ENCODE assay signal across 1 cellular context in the genomic region with DNA sequence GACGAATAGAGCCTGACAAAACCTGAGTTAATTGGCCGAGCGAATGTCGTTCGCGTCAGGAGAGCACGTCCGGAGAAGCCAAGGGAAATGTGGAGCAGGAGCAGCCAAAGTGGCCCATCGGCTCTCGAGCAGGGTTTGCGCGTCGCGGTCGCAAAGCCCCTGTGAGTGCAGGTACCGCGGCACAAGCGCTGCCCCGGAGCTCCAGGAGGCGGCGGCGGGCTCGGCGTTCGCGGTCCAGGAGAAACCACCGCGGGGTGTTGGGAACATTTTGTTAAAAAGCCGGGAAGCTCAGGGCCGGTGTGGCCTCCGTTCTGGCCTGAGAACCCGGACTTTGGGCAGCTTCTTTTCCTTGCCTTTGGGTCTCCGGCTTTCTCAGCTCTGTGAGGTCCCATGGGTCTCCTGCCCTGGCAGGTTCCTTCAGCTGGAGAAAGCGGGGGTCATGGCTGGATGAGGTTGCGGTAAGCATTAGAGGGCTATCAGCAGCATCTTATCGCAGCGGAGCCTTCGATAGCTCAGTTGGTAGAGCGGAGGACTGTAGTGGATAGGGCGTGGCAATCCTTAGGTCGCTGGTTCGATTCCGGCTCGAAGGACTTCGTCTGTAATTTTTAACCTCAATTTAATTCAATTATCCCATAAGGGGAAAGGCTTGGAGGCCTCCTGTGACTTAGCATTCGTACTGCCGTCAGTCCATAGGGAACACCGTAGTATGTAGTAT.
TF ChIP-seq lines count a peak whose summit lies in the region.

No MANE protein-coding gene starts in this region.

TF ChIP-seq in SK-N-SH, 30 proteins besides CTCF, POLR2A, EP300 and RAD21 (continued from another document):
- TF ChIP-seq TAF1 (IDR thresholded peaks at IDR 0.05; ENCODE audit: borderline replicate concordance, low read depth, low read length) (peak; percentile 80; the same call in 1 of the 2 replicates), FOSL2 (IDR thresholded peaks at IDR 0.05; ENCODE audit: borderline replicate concordance, low read depth) (peak; percentile 90), FOXJ3 (CRISPR knock-in tag; IDR thresholded peaks at IDR 0.05) (peak; percentile 13), SIN3A (IDR thresholded peaks at IDR 0.05; ENCODE audit: borderline replicate concordance, low read depth, low read length) (peak; percentile 59; the same call in 1 of the 2 replicates), TCF12 (IDR thresholded peaks at IDR 0.05) (no peak), YY1 (IDR thresholded peaks at IDR 0.05; ENCODE audit: low read depth) (peak; percentile 15; the same call in 1 of the 2 replicates), NFIC (IDR thresholded peaks at IDR 0.05; ENCODE audit: borderline replicate concordance) (0 out of 2 replicates have a peak, but pooled peaks have one; percentile 14), GABPA (IDR thresholded peaks at IDR 0.05; ENCODE audit: low read depth) (no peak; the same call in 1 of the 2 replicates), FOXM1 (IDR thresholded peaks at IDR 0.05; ENCODE audit: low read depth) (no peak), CHD2 (IDR thresholded peaks at IDR 0.05; ENCODE audit: low read length, partially characterized antibody) (peak; percentile 83), SMC3 (IDR thresholded peaks at IDR 0.05; ENCODE audit: low read depth, low read length) (no peak), TEAD4 (IDR thresholded peaks at IDR 0.05; ENCODE audit: borderline replicate concordance, insufficient read depth) (peak; percentile 73; the same call in 1 of the 2 replicates), GATA2 (CRISPR knock-in tag; IDR thresholded peaks at IDR 0.05) (peak; percentile 94), MXI1 (IDR thresholded peaks at IDR 0.05; ENCODE audit: low read depth, low read length) (peak; percentile 77), JUND (IDR thresholded peaks at IDR 0.05) (no peak), MEF2A (IDR thresholded peaks at IDR 0.05; ENCODE audit: borderline replicate concordance, low read depth) (no peak), RCOR1 (IDR thresholded peaks at IDR 0.05; ENCODE audit: low read length) (peak; percentile 73; the same call in 1 of the 2 replicates)
- TF ChIP-seq, protein P1, sequence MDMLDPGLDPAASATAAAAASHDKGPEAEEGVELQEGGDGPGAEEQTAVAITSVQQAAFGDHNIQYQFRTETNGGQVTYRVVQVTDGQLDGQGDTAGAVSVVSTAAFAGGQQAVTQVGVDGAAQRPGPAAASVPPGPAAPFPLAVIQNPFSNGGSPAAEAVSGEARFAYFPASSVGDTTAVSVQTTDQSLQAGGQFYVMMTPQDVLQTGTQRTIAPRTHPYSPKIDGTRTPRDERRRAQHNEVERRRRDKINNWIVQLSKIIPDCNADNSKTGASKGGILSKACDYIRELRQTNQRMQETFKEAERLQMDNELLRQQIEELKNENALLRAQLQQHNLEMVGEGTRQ (IDR thresholded peaks at IDR 0.05; ENCODE audit: borderline replicate concordance, low read depth, low read length): 0 out of 2 replicates have a peak, but pooled peaks have one; percentile 6
- TF ChIP-seq, protein P2, sequence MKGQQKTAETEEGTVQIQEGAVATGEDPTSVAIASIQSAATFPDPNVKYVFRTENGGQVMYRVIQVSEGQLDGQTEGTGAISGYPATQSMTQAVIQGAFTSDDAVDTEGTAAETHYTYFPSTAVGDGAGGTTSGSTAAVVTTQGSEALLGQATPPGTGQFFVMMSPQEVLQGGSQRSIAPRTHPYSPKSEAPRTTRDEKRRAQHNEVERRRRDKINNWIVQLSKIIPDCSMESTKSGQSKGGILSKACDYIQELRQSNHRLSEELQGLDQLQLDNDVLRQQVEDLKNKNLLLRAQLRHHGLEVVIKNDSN (IDR thresholded peaks at IDR 0.05; ENCODE audit: borderline replicate concordance, low read depth): no peak; the same call in 1 of the 2 replicates
- TF ChIP-seq, protein P3, sequence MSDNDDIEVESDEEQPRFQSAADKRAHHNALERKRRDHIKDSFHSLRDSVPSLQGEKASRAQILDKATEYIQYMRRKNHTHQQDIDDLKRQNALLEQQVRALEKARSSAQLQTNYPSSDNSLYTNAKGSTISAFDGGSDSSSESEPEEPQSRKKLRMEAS (IDR thresholded peaks at IDR 0.05; ENCODE audit: low read depth): peak; percentile 4; the same call in 1 of the 2 replicates
- TF ChIP-seq, protein P4, sequence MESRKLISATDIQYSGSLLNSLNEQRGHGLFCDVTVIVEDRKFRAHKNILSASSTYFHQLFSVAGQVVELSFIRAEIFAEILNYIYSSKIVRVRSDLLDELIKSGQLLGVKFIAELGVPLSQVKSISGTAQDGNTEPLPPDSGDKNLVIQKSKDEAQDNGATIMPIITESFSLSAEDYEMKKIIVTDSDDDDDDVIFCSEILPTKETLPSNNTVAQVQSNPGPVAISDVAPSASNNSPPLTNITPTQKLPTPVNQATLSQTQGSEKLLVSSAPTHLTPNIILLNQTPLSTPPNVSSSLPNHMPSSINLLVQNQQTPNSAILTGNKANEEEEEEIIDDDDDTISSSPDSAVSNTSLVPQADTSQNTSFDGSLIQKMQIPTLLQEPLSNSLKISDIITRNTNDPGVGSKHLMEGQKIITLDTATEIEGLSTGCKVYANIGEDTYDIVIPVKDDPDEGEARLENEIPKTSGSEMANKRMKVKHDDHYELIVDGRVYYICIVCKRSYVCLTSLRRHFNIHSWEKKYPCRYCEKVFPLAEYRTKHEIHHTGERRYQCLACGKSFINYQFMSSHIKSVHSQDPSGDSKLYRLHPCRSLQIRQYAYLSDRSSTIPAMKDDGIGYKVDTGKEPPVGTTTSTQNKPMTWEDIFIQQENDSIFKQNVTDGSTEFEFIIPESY (IDR thresholded peaks at IDR 0.05; ENCODE audit: borderline replicate concordance, low read depth): no peak
- TF ChIP-seq, protein P5, sequence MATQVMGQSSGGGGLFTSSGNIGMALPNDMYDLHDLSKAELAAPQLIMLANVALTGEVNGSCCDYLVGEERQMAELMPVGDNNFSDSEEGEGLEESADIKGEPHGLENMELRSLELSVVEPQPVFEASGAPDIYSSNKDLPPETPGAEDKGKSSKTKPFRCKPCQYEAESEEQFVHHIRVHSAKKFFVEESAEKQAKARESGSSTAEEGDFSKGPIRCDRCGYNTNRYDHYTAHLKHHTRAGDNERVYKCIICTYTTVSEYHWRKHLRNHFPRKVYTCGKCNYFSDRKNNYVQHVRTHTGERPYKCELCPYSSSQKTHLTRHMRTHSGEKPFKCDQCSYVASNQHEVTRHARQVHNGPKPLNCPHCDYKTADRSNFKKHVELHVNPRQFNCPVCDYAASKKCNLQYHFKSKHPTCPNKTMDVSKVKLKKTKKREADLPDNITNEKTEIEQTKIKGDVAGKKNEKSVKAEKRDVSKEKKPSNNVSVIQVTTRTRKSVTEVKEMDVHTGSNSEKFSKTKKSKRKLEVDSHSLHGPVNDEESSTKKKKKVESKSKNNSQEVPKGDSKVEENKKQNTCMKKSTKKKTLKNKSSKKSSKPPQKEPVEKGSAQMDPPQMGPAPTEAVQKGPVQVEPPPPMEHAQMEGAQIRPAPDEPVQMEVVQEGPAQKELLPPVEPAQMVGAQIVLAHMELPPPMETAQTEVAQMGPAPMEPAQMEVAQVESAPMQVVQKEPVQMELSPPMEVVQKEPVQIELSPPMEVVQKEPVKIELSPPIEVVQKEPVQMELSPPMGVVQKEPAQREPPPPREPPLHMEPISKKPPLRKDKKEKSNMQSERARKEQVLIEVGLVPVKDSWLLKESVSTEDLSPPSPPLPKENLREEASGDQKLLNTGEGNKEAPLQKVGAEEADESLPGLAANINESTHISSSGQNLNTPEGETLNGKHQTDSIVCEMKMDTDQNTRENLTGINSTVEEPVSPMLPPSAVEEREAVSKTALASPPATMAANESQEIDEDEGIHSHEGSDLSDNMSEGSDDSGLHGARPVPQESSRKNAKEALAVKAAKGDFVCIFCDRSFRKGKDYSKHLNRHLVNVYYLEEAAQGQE (IDR thresholded peaks at IDR 0.05; ENCODE audit: low read depth, low read length): no peak; the same call in 1 of the 2 replicates
TF ChIP-seq in SK-N-SH: peak in this region for 15.
